Comparison of ENCODE assay signal across 23 cellular contexts in the genomic region with DNA sequence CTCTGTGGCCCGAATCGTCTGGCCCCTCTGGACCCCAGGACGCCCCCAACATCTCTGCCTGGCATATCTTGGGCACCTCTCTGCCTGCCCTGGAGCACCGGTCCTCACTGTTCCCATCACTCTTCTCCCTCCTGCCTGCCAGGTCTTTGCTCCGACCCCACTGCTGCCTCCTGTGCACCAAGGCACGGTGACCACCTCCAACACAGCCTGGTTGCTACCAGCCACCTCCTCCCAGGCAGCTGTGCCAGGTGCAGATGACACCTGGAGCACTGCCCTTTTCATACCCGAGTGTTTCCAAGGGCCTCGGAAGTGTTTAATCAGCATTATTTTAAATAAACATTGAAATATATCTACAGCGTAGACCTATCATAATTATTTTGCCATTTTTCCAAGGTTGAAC. TPM values are rescaled to one million over a fixed set of nuclear protein-coding genes. Genes with fewer than 3 reads are reported as not detected.
DNase-seq lines count a peak whose midpoint lies in the region; ATAC-seq, FAIRE-seq and TF ChIP-seq lines count a peak whose summit lies in the region.
"Had no signal": no experiment of that assay in that cellular context is flagged by ENCODE, and none has a peak within 500 bp of the region (broad histone marks: within the 10 kb centered on the region; RNA-seq: fewer than 3 reads in every experiment).

No MANE protein-coding gene starts in this region.

- H3K4me2 ChIP-seq in K562 (ENCODE audit: insufficient read depth, low read length): no peak overlapping the region
- H3K4me2 ChIP-seq: BLaER1, GM23338 had no signal

- no TSS peak for BruUV-seq in K562 (replicated peaks; lab: Mats Ljungman, UMichigan)

- peak; percentile 81 for DNase-seq in DMS53 (lab: John Stamatoyannopoulos, UW)
- DNase-seq in NCI-H510A (lab: John Stamatoyannopoulos, UW): peak; percentile 58
- no peak for DNase-seq in K562 (ENCODE audit: extremely low read depth in 1 of 4, low spot score in 3 of 4)
- DNase-seq in activated CD4-positive, alpha-beta T cell treated with anti-CD3 and anti-CD28 coated beads, Interleukin-2, amount 50 U/mL, for 1 hour: no peak
- no peak for DNase-seq in NK-92 treated with Interleukin-12 subunit alpha and Interleukin-12 subunit beta, amount 100 ng/mL, for 24 hours (lab: John Stamatoyannopoulos, UW)
- DNase-seq in SKM-1 treated with dmso at 0.1 percent for 144 hours (lab: John Stamatoyannopoulos, UW; ENCODE audit: unreplicated experiment): no peak
- DNase-seq: CD8-positive, alpha-beta T cell; GF-D8; HFFc6; Karpas-422; MG63; NCI-H1092; NCI-H146; NCI-H446; NCI-H774 had no signal

- intact Hi-C loops in K562 (cut with micrococcal nuclease): no loop called here

- TF ChIP-seq POLR2A in K562 (conservative IDR thresholded peaks at IDR 0.05): no peak

- no peak for TF ChIP-seq RAD21 in K562 (CRISPR knock-in tag; conservative IDR thresholded peaks at IDR 0.05 in 1 of 2, IDR thresholded peaks at IDR 0.05 in 1 of 2)

- H2AFZ ChIP-seq in K562 (ENCODE audit: low read depth, low read length): no peak overlapping the region
- H2AFZ ChIP-seq: GM23338 had no signal

- TF ChIP-seq CTCF in K562 (IDR thresholded peaks at IDR 0.05 in 2 of 3, conservative IDR thresholded peaks at IDR 0.05 in 1 of 3; ENCODE audit: insufficient read depth in 2 of 3, low read depth in 1 of 3, low read length in 3 of 3) (no peak), nephron (IDR thresholded peaks at IDR 0.05; ENCODE audit: unreplicated experiment in 3 of 3) (no peak)

- POLR2A ChIA-PET in K562 (lab: Yijun Ruan, JAX): interaction anchor here (0.6 to 1.8 kb wide), 5 partner anchors 11 to 1934 kb away, joined by 3 to 6 read pairs (median 3); a partner anchor contains a TSS

- H3K4me3 ChIP-seq in K562: no peak overlapping the region
- H3K4me3 ChIP-seq: BLaER1, GM23338, MG63, SK-N-MC had no signal

- peaks cover 7% of the 10 kb centered on the region for H3K9me3 Mint-ChIP-seq in nephron
- H3K9me3 Mint-ChIP-seq: CD8-positive, alpha-beta T cell had no signal

- no peak for ATAC-seq in K562
- no peak for ATAC-seq in HG02571 (IDR thresholded peaks at IDR 0.05; ENCODE audit: unreplicated experiment)
- ATAC-seq: CD8-positive, alpha-beta T cell had no signal

- no peak overlapping the region for H3K27ac ChIP-seq in K562 (ENCODE audit: extremely low read depth, low read depth, low read length)
- H3K27ac ChIP-seq: BLaER1, SK-N-MC had no signal

- H3K9me3 ChIP-seq in K562 (replicated peaks; ENCODE audit: control insufficient read depth, insufficient read depth, low read depth, low read length): no peaks in the 10 kb centered on the region

- FAIRE-seq in K562 (lab: Jason Lieb, UNC): no peak
- FAIRE-seq: A204.1, GM12891, GM18507 had no signal

- H3K27me3 Mint-ChIP-seq in nephron (ENCODE audit: low read depth): no peaks in the 10 kb centered on the region

- H3K9ac ChIP-seq in K562 (ENCODE audit: insufficient read depth in 1 of 2, low read depth in 2 of 2, low read length in 2 of 2): peak overlapping the region in 1 of 2 experiments; percentile 38; a peak in 2 of 4 replicates
- H3K9ac ChIP-seq: BLaER1 had no signal

- peaks cover 9% of the 10 kb centered on the region for H3K4me1 Mint-ChIP-seq in nephron

- WGBS in K562 (ENCODE audit: insufficient coverage, low coverage, missing lambda C conversion rate): 81% methylated on average over 9 of the region's 9 CpGs

- in situ Hi-C loops in K562 (cut with MboI): no loop called here

- H4K20me1 ChIP-seq in K562 (replicated peaks; ENCODE audit: control insufficient read depth, insufficient read depth, low read length): no peaks in the 10 kb centered on the region

- no peaks in the 10 kb centered on the region for H3K9me1 ChIP-seq in K562 (ENCODE audit: control insufficient read depth, insufficient read depth, low read length)

- peaks cover 31% of the 10 kb centered on the region for H3K36me3 ChIP-seq in K562 (ENCODE audit: control insufficient read depth, insufficient read depth, low read length)

- peaks cover 77% of the 10 kb centered on the region for H3K36me3 Mint-ChIP-seq in nephron (ENCODE audit: low read depth)

- H3K4me3 Mint-ChIP-seq in nephron: no peak overlapping the region
- H3K4me3 Mint-ChIP-seq: CD8-positive, alpha-beta T cell; GM23338; HFFc6 had no signal

- peak overlapping the region in 2 of 3 experiments; percentile 57 to 68 for H3K27ac Mint-ChIP-seq in nephron
- H3K27ac Mint-ChIP-seq: CD8-positive, alpha-beta T cell; GM23338; HFFc6 had no signal

- CTCF ChIA-PET in K562 (lab: Yijun Ruan, JAX; ENCODE audit: low intra/inter-chr PET ratio): no interaction called here

- no peak for TF ChIP-seq EP300 in K562 (IDR thresholded peaks at IDR 0.05; ENCODE audit: low read length)

- H3K4me1 ChIP-seq in K562 (replicated peaks in 1 of 2; ENCODE audit: control insufficient read depth in 2 of 2, insufficient read depth in 2 of 2, low read length in 2 of 2): peaks cover 0 to 7% of the 10 kb centered on the region in 2 experiments; a peak in 3 of 5 replicates
- H3K4me1 ChIP-seq: BLaER1 had no signal

- no peaks in the 10 kb centered on the region for H3K27me3 ChIP-seq in K562 (ENCODE audit: control insufficient read depth in 2 of 2, insufficient read depth in 2 of 2, low read length in 2 of 2)
- H3K27me3 ChIP-seq: BLaER1, MG63 had no signal

- H3K79me2 ChIP-seq in K562 (ENCODE audit: control insufficient read depth, insufficient read depth, low read length): no peaks in the 10 kb centered on the region

TF ChIP-seq in K562, 482 proteins besides CTCF, POLR2A, EP300 and RAD21:
- TF ChIP-seq MAFG (tag; conservative IDR thresholded peaks at IDR 0.05): 0 out of 2 replicates have a peak, but pooled peaks have one; percentile 25
- peak; percentile 81 for TF ChIP-seq ZNF316 (IDR thresholded peaks at IDR 0.05)
- TF ChIP-seq ZNF175 (CRISPR knock-in tag; IDR thresholded peaks at IDR 0.05; ENCODE audit: low read depth): no peak
- 0 out of 2 replicates have a peak, but pooled peaks have one; percentile 7 for TF ChIP-seq MAFK (IDR thresholded peaks at IDR 0.05; ENCODE audit: low read length)
- no peak for TF ChIP-seq SRF (CRISPR knock-in tag; IDR thresholded peaks at IDR 0.05)
- peak; percentile 71 for TF ChIP-seq C11orf30 (IDR thresholded peaks at IDR 0.05; ENCODE audit: low read depth)
- peak; percentile 48 for TF ChIP-seq MAFF (IDR thresholded peaks at IDR 0.05; ENCODE audit: low read length)

RNA-seq across cellular contexts. Expression of a gene that starts 31.3 kb away (rescaled TPM):
- 77.9 and 112 TPM in 2 replicates for total RNA-seq in K562 (2011; cell fraction: chromatin; rRNA removed; ENCODE audit: low replicate concordance)
- 19.3 and 19.8 TPM in 2 replicates for total RNA-seq in K562 (2011; cell fraction: nucleolus; rRNA removed)
- total RNA-seq in K562 (2011; cell fraction: nucleoplasm; rRNA removed): 31.2 and 36.2 TPM in 2 replicates
- total RNA-seq in K562 (2014; rRNA removed): 9.6 and 13.2 TPM in 2 replicates
- 12.2 and 14.5 TPM in 2 replicates for total RNA-seq in K562 (2014; rRNA removed; fragmentation: Illumina TruSeq; extraction: Trizol)
- total RNA-seq in K562 (2015; rRNA removed; fragmentation: Illumina TruSeq; extraction: Trizol): 7.1 and 10.0 TPM in 2 replicates
- 11.7 and 14.9 TPM in 2 replicates for total RNA-seq in K562 (2021)
- 21.8 and 25.9 TPM in 2 replicates for polyA plus RNA-seq in K562 (2011; rRNA removed)
- 26.2 and 27.5 TPM in 2 replicates for polyA plus RNA-seq in K562 (2011; cell fraction: cytosol; rRNA removed)
- polyA plus RNA-seq in K562 (2011; cell fraction: nucleus; rRNA removed): 27.5 and 40.6 TPM in 2 replicates
- 14.5 and 18.7 TPM in 2 replicates for polyA plus RNA-seq in K562 (2012)
- polyA plus RNA-seq in K562 (2014; fragmentation: Illumina TruSeq; extraction: Trizol): 10.4 and 16.0 TPM in 2 replicates
- 10 to 100 TPM in 1 of 2 experiments, 1 to 10 TPM in 1; 8.8 to 13.2 TPM for polyA plus RNA-seq in K562 (2014; fragmentation: Nextera tagmentation; extraction: Ambion mirVana)
- polyA plus RNA-seq in K562 (2014; rRNA removed): 12.7 and 15.4 TPM in 2 replicates
- polyA minus RNA-seq in K562 (2011; rRNA and poly(A)+ RNA removed): 35.3 and 58.4 TPM in 2 replicates
- polyA minus RNA-seq in K562 (2011; cell fraction: cytosol; rRNA and poly(A)+ RNA removed): 6.0 and 16.1 TPM in 2 replicates
- 13.2 and 35.0 TPM in 2 replicates for polyA minus RNA-seq in K562 (2011; cell fraction: nucleus; rRNA and poly(A)+ RNA removed)

Comparison
In these comparisons a context has a peak if more than half of its experiments do, and no peak if none do; other contexts are left out.
1. DNase-seq: peak in DMS53 (single experiment) and NCI-H510A (single experiment); none in K562 (0 of 4), activated CD4-positive, alpha-beta T cell treated with anti-CD3 and anti-CD28 coated beads, Interleukin-2, amount 50 U/mL, for 1 hour (single experiment), NK-92 treated with Interleukin-12 subunit alpha and Interleukin-12 subunit beta, amount 100 ng/mL, for 24 hours (single experiment) and SKM-1 treated with dmso at 0.1 percent for 144 hours (single experiment).